ENCODE assay signal across 8 cellular contexts in the genomic region with DNA sequence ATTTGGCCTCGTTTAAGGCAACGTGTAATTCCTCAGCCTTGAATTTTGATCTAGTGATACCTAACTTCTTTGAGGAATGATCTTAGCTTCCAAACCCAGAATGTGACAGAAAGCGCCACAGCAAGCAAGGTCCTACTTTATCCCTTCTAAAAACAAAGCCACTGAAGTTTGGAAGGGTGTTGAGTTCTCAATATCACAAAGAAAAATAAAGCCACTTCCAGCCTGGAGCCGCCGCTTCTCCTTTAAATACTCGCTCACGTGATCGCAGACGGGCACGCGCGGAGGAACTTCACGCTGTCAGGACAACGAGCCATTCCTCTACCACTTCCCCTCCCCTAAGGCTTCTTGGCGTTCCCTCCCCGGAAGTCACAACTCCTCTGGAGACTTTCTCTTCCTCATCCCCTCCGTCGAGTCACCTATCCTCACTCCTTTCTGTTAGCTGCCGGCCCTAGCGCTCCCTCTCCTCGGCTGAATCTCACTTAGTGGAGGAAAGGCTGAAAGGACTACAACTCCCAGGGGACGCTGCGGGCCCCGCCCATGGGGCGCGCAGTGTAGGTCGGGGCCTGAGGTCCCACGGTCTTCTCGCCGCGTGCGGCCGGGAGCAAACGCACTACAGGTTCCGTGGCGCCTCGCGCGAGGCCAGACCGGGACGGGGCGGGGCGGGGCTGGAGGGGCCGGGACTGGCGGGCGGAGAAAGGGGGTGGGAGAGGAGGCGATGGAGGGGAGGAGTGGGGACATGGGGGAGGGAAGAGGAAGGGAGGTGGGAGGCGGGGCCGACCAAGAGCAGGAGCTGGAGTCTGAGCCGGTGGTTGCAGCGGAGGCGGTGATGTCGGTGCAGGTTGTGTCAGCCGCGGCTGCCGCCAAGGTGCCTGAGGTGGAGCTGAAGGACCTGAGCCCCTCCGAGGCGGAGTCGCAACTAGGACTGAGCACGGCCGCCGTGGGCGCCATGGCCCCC. TPM values are rescaled to one million over a fixed set of nuclear protein-coding genes. Genes with fewer than 3 reads are reported as not detected.
A peak's percentile ranks its signal among the peaks of the same experiment; 100 is the strongest.
DNase-seq lines count a peak whose midpoint lies in the region; ATAC-seq and TF ChIP-seq lines count a peak whose summit lies in the region.

Gene AHCYL2, plus strand, starts transcription at position 780 of the 955 bp plus-strand sequence.

- H3K79me2 ChIP-seq in DND-41 (ENCODE audit: insufficient read depth, low read length) = no peaks in the 10 kb centered on the region; the same call in 1 of the 2 replicates

- under 1% methylated on average over 41 of the region's 63 CpGs for WGBS in esophagus muscularis mucosa

- H3K4me3 ChIP-seq in DND-41 (ENCODE audit: low read depth in 1 of 2, low read length in 2 of 2) (peak within 1 kb of the TSS; percentile 64 to 78), Peyer's patch (peak within 1 kb of the TSS; percentile 75 to 96 (median 86)), esophagus muscularis mucosa (peak within 1 kb of the TSS; percentile 85 to 98 (median 94)), muscle layer of duodenum (ENCODE audit: low read depth in 1 of 2, low read length in 2 of 2) (peak within 1 kb of the TSS; percentile 86 to 87)

- ATAC-seq in DND-41 (ENCODE audit: insufficient read depth, low read depth) = peak; percentile 92
- ATAC-seq in GM21825 (IDR thresholded peaks at IDR 0.05; ENCODE audit: unreplicated experiment) = peak; percentile 89

- H3K36me3 ChIP-seq in DND-41 (ENCODE audit: insufficient read depth, low read length) (no peaks in the 10 kb centered on the region; the same call in 1 of the 2 replicates), KOPT-K1 (ENCODE audit: insufficient read depth, low read length) (no peaks in the 10 kb centered on the region), Peyer's patch (no peaks in the 10 kb centered on the region), esophagus muscularis mucosa (no peaks in the 10 kb centered on the region), muscle layer of duodenum (ENCODE audit: control insufficient read depth in 1 of 2, insufficient read depth in 2 of 2, low read length in 2 of 2) (peaks cover 0 to 6% of the 10 kb centered on the region in 2 donors)

- H3K27ac ChIP-seq in DND-41 (ENCODE audit: low read length) (peak within 1 kb of the TSS; percentile 78), KOPT-K1 (ENCODE audit: low read depth, low read length, poor library complexity, severe bottlenecking) (peak within 1 kb of the TSS; percentile 63), Peyer's patch (peak within 1 kb of the TSS; percentile 85 to 95 (median 91)), esophagus muscularis mucosa (replicated peaks in 1 of 4) (peak within 1 kb of the TSS; percentile 93 to 96 (median 94)), muscle layer of duodenum (ENCODE audit: low read length) (peak within 1 kb of the TSS; percentile 98)

- no peaks in the 10 kb centered on the region for H3K9me3 ChIP-seq in DND-41 (ENCODE audit: insufficient read depth, low read length, severe bottlenecking)
- no peaks in the 10 kb centered on the region for H3K9me3 ChIP-seq in KOPT-K1 (ENCODE audit: insufficient read depth, low read length, poor library complexity, severe bottlenecking)
- H3K9me3 ChIP-seq in Peyer's patch = no peaks in the 10 kb centered on the region
- no peaks in the 10 kb centered on the region for H3K9me3 ChIP-seq in esophagus muscularis mucosa
- no peaks in the 10 kb centered on the region for H3K9me3 ChIP-seq in muscle layer of duodenum (ENCODE audit: control insufficient read depth in 1 of 2, low read length in 2 of 2)

- H3K27me3 ChIP-seq in DND-41 (ENCODE audit: insufficient read depth, low read length, poor library complexity) = no peaks in the 10 kb centered on the region
- no peaks in the 10 kb centered on the region for H3K27me3 ChIP-seq in Peyer's patch
- H3K27me3 ChIP-seq in esophagus muscularis mucosa = no peaks in the 10 kb centered on the region
- H3K27me3 ChIP-seq in muscle layer of duodenum (ENCODE audit: low read depth, low read length) = no peaks in the 10 kb centered on the region

- peak within 1 kb of the TSS; percentile 88 for H3K4me2 ChIP-seq in DND-41 (ENCODE audit: insufficient read depth, low read length)

- peak; percentile 17 to 52 for TF ChIP-seq POLR2A in Peyer's patch (IDR thresholded peaks at IDR 0.05)
- no peak for TF ChIP-seq POLR2A in esophagus muscularis mucosa (IDR thresholded peaks at IDR 0.05; ENCODE audit: low read depth)

- H3K4me1 ChIP-seq in DND-41 (ENCODE audit: insufficient read depth, low read length) (peaks cover 35% of the 10 kb centered on the region), Peyer's patch (peaks cover 0 to 7% (median 2%) of the 10 kb centered on the region in 4 donors), esophagus muscularis mucosa (peaks cover 5 to 44% (median 27%) of the 10 kb centered on the region in 4 donors), muscle layer of duodenum (ENCODE audit: control insufficient read depth in 1 of 2, insufficient read depth in 2 of 2, low read length in 2 of 2) (peaks cover 6 to 12% of the 10 kb centered on the region in 2 donors)

- intact Hi-C loops in esophagus muscularis mucosa (cut with DNase I) = loop anchor here (5.0 to 10.0 kb wide), 2 partner anchors 140 to 248 kb away; no protein-coding TSS in a partner anchor

- peak within 1 kb of the TSS; percentile 67 for H3K9ac ChIP-seq in DND-41 (ENCODE audit: low read depth, low read length)

- no peak for TF ChIP-seq CTCF in DND-41 (IDR thresholded peaks at IDR 0.05; ENCODE audit: borderline replicate concordance, extremely low read depth, low read length, poor library complexity, severe bottlenecking)
- TF ChIP-seq CTCF in Peyer's patch (IDR thresholded peaks at IDR 0.05) = no peak
- TF ChIP-seq CTCF in esophagus muscularis mucosa (IDR thresholded peaks at IDR 0.05) = no peak

- no peak for TF ChIP-seq EP300 in esophagus muscularis mucosa (IDR thresholded peaks at IDR 0.05)

- DNase-seq in DND-41 = peak; percentile 98
- peak; percentile 97 to 99 (median 99) for DNase-seq in Peyer's patch
- peak; percentile 98 for DNase-seq in activated T-cell treated with anti-CD3 and anti-CD28 coated beads, Interleukin-2, amount 50 U/mL, for 48 hours
- peak; percentile 99 for DNase-seq in esophagus muscularis mucosa (ENCODE audit: extremely low spot score)
- peak; percentile 93 for DNase-seq in stimulated activated CD8-positive, alpha-beta memory T cell treated with anti-CD3 and anti-CD28 coated beads, Interleukin-7, amount 100 ng/mL, for 24 hours (ENCODE audit: low read depth)

- peaks cover 3% of the 10 kb centered on the region; the same call in 1 of the 2 replicates for H4K20me1 ChIP-seq in DND-41 (ENCODE audit: insufficient read depth, low read length)

- H2AFZ ChIP-seq in DND-41 (ENCODE audit: low read depth, low read length) = peak within 1 kb of the TSS; percentile 99

RNA-seq across cellular contexts. Expression of gene AHCYL2, which starts in this region (rescaled TPM):
- total RNA-seq in Peyer's patch (100 to 1,000 TPM in 1 of 4 donors, 10 to 100 TPM in 3; 37.1 to 186 (median 60.0) TPM), esophagus muscularis mucosa (10 to 100 TPM in 3 of 4 donors, 1 to 10 TPM in 1; 9.7 to 14.2 (median 11.9) TPM)

Comparison
In these comparisons a context has a peak if more than half of its experiments do, and no peak if none do; other contexts are left out.
1. Peak in every context shown above with its lines: DNase-seq, ATAC-seq, H3K4me3 ChIP-seq and H3K27ac ChIP-seq.